ENCODE assay signal across 8 cellular contexts in genomic region chr12:111405856-111406473, GRCh38.
DNase-seq lines count a peak whose midpoint lies in the region; ATAC-seq and TF ChIP-seq lines count a peak whose summit lies in the region.

TSS of gene SH2B3 (plus strand) at chr12:111405923. CDS start at chr12:111418146, 12,223 bp downstream.

- H2AFZ ChIP-seq in OCI-LY1 (ENCODE audit: low read length), result no peak within 1 kb of the TSS

- H3K9me3 ChIP-seq in ES-I3 (ENCODE audit: control insufficient read depth, insufficient read depth, low read length), result no peaks in the 10 kb centered on the region
- H3K9me3 ChIP-seq in HAP-1, result no peaks in the 10 kb centered on the region
- no peaks in the 10 kb centered on the region for H3K9me3 ChIP-seq in OCI-LY1 (ENCODE audit: low read length)
- H3K9me3 ChIP-seq in iPS DF 6.9 (ENCODE audit: control insufficient read depth, insufficient read depth, low read length), result no peaks in the 10 kb centered on the region

- H3K4me1 ChIP-seq in ES-I3 (ENCODE audit: insufficient read depth, low read length) (peaks cover 43% of the 10 kb centered on the region), HAP-1 (peaks cover 11% of the 10 kb centered on the region; the same call in 1 of the 2 replicates), OCI-LY1 (ENCODE audit: insufficient read depth, low read length, severe bottlenecking) (peaks cover 34% of the 10 kb centered on the region), iPS DF 6.9 (ENCODE audit: control insufficient read depth, insufficient read depth, low read length) (peaks cover 15% of the 10 kb centered on the region)

- H3K79me2 ChIP-seq in OCI-LY1 (ENCODE audit: insufficient read depth, low read length), result no peaks in the 10 kb centered on the region

- peak; percentile 4 for ATAC-seq in activated naive CD8-positive, alpha-beta T cell treated with anti-CD3 and anti-CD28 coated beads, Interleukin-2, amount 50 U/mL, for 24 hours

- H3K9ac ChIP-seq in ES-I3 (ENCODE audit: low read depth, low read length) (peak within 1 kb of the TSS; percentile 87), OCI-LY1 (ENCODE audit: low read length) (peak within 1 kb of the TSS; percentile 77)

- H3K27me3 ChIP-seq in HAP-1 (ENCODE audit: low read depth), result no peaks in the 10 kb centered on the region
- H3K27me3 ChIP-seq in OCI-LY1 (ENCODE audit: insufficient read depth, low read length), result no peaks in the 10 kb centered on the region
- no peaks in the 10 kb centered on the region for H3K27me3 ChIP-seq in iPS DF 6.9 (ENCODE audit: control insufficient read depth, insufficient read depth, low read length)

- no peaks in the 10 kb centered on the region for H4K20me1 ChIP-seq in OCI-LY1 (ENCODE audit: insufficient read depth, low read length)

- peaks cover 62% of the 10 kb centered on the region for H3K4me1 Mint-ChIP-seq in activated naive CD8-positive, alpha-beta T cell treated with anti-CD3 and anti-CD28 coated beads, Interleukin-2, amount 50 U/mL, for 24 hours

- in situ Hi-C loops in HAP-1 (cut with MboI; ENCODE audit: low sequenced_read_pairs), result no loop called here

- no peaks in the 10 kb centered on the region for H3F3A ChIP-seq in OCI-LY1 (ENCODE audit: insufficient read depth, low read length)

- peak within 1 kb of the TSS; percentile 97 for H3K27ac Mint-ChIP-seq in activated naive CD8-positive, alpha-beta T cell treated with anti-CD3 and anti-CD28 coated beads, Interleukin-2, amount 50 U/mL, for 24 hours

- H3K4me3 Mint-ChIP-seq in activated naive CD8-positive, alpha-beta T cell treated with anti-CD3 and anti-CD28 coated beads, Interleukin-2, amount 50 U/mL, for 24 hours, result peak within 1 kb of the TSS; percentile 89

- H3K4me3 ChIP-seq in HAP-1 (peak within 1 kb of the TSS; percentile 66), OCI-LY1 (ENCODE audit: low read depth, low read length, poor library complexity, severe bottlenecking) (peak within 1 kb of the TSS; percentile 80), iPS DF 6.9 (ENCODE audit: low read length) (peak within 1 kb of the TSS; percentile 58)

- H3K27ac ChIP-seq in OCI-LY1 (ENCODE audit: low read depth, low read length, poor library complexity, severe bottlenecking) (no peak within 1 kb of the TSS), iPS DF 6.9 (ENCODE audit: low read length) (no peak within 1 kb of the TSS)

- peaks cover 15% of the 10 kb centered on the region for H3K36me3 Mint-ChIP-seq in activated naive CD8-positive, alpha-beta T cell treated with anti-CD3 and anti-CD28 coated beads, Interleukin-2, amount 50 U/mL, for 24 hours (ENCODE audit: low read depth)

- DNase-seq in HAP-1 (ENCODE audit: low spot score in 2 of 2), result no peak
- DNase-seq in activated naive CD8-positive, alpha-beta T cell treated with anti-CD3 and anti-CD28 coated beads, Interleukin-2, amount 50 U/mL, for 24 hours, result no peak
- DNase-seq in iPS DF 6.9 (ENCODE audit: low read depth, low spot score), result no peak
- DNase-seq in stimulated activated CD4-positive, alpha-beta T cell treated with anti-CD3 and anti-CD28 coated beads, Interleukin-15, amount 100 ng/mL, for 48 hours (ENCODE audit: low read depth in 2 of 2), result peak; percentile 58 to 66
- DNase-seq in HK-2 (ENCODE audit: unreplicated experiment), result no peak
- DNase-seq in RKO (ENCODE audit: low spot score), result no peak

- H3K9me2 ChIP-seq in OCI-LY1 (ENCODE audit: low read depth, low read length), result no peaks in the 10 kb centered on the region

- no peaks in the 10 kb centered on the region for H3K9me3 Mint-ChIP-seq in activated naive CD8-positive, alpha-beta T cell treated with anti-CD3 and anti-CD28 coated beads, Interleukin-2, amount 50 U/mL, for 24 hours

- no peak for TF ChIP-seq CTCF in OCI-LY1 (IDR thresholded peaks at IDR 0.05; ENCODE audit: low read length)

- no CpG with 5 or more reads among the region's 80 CpGs for WGBS in iPS DF 6.9 (ENCODE audit: insufficient coverage, insufficient read length)

- no peaks in the 10 kb centered on the region for H3K36me3 ChIP-seq in ES-I3 (ENCODE audit: insufficient read depth, low read length)
- no peaks in the 10 kb centered on the region for H3K36me3 ChIP-seq in HAP-1 (replicated peaks)
- no peaks in the 10 kb centered on the region for H3K36me3 ChIP-seq in OCI-LY1 (ENCODE audit: insufficient read depth, low read length)
- H3K36me3 ChIP-seq in iPS DF 6.9 (ENCODE audit: control insufficient read depth, insufficient read depth, low read length), result no peaks in the 10 kb centered on the region

- H3K27me3 Mint-ChIP-seq in activated naive CD8-positive, alpha-beta T cell treated with anti-CD3 and anti-CD28 coated beads, Interleukin-2, amount 50 U/mL, for 24 hours, result no peaks in the 10 kb centered on the region

- peak within 1 kb of the TSS; percentile 85 for H3K4me2 ChIP-seq in OCI-LY1 (ENCODE audit: low read length)

Comparison
In these comparisons a context has a peak if more than half of its experiments do, and no peak if none do; other contexts are left out.
1. DNase-seq: peak in stimulated activated CD4-positive, alpha-beta T cell treated with anti-CD3 and anti-CD28 coated beads, Interleukin-15, amount 100 ng/mL, for 48 hours (2 of 2); none in HAP-1 (0 of 2), activated naive CD8-positive, alpha-beta T cell treated with anti-CD3 and anti-CD28 coated beads, Interleukin-2, amount 50 U/mL, for 24 hours (single experiment), iPS DF 6.9 (single experiment), HK-2 (single experiment) and RKO (single experiment).
2. Peak in every context shown above with its lines, with median percentiles within 50 percentile points of each other: H3K4me3 ChIP-seq.